ENCODE assay signal across 8 cellular contexts in genomic region chr12:6452245-6452731, GRCh38. TPM values are rescaled to one million over a fixed set of nuclear protein-coding genes. Genes with fewer than 3 reads are reported as not detected.
DNase-seq lines count a peak whose midpoint lies in the region; ATAC-seq and TF ChIP-seq lines count a peak whose summit lies in the region.

No MANE protein-coding gene starts in this region.

- H3K4me3 ChIP-seq in BLaER1 treated with 17β-estradiol and CSF1 and Interleukin-3, amounts not matched to agents 10 nM and 100 nM, result peak overlapping the region; percentile 57 to 81 (median 72)
- no peak overlapping the region for H3K4me3 ChIP-seq in cardiac muscle cell

- peaks cover 28% of the 10 kb centered on the region for H3K4me1 Mint-ChIP-seq in activated T-helper 17 cell treated with anti-CD3 and anti-CD28 coated beads, Interleukin-2, amount 50 U/mL, for 72 hours

- peaks cover 16 to 42% (median 26%) of the 10 kb centered on the region in 11 experiments for H3K36me3 ChIP-seq in BLaER1 treated with 17β-estradiol and CSF1 and Interleukin-3, amounts not matched to agents 10 nM and 100 nM
- no peaks in the 10 kb centered on the region for H3K36me3 ChIP-seq in cardiac muscle cell

- H3K36me3 Mint-ChIP-seq in activated T-helper 17 cell treated with anti-CD3 and anti-CD28 coated beads, Interleukin-2, amount 50 U/mL, for 72 hours (ENCODE audit: low read depth), result peaks cover 87% of the 10 kb centered on the region

- H3K9ac ChIP-seq in BLaER1 treated with 17β-estradiol and CSF1 and Interleukin-3, amounts not matched to agents 10 nM and 100 nM, result peak overlapping the region; percentile 79 to 94 (median 90)

- no peaks in the 10 kb centered on the region for H4K20me1 ChIP-seq in BLaER1 treated with 17β-estradiol and CSF1 and Interleukin-3, amounts not matched to agents 10 nM and 100 nM

- H3K4me3 Mint-ChIP-seq in activated T-helper 17 cell treated with anti-CD3 and anti-CD28 coated beads, Interleukin-2, amount 50 U/mL, for 72 hours, result peak overlapping the region; percentile 100

- H3K4me2 ChIP-seq in BLaER1 treated with 17β-estradiol and CSF1 and Interleukin-3, amounts not matched to agents 10 nM and 100 nM, result peak overlapping the region; percentile 90 to 100 (median 96)

- no peaks in the 10 kb centered on the region for H3K9me3 ChIP-seq in BLaER1 treated with 17β-estradiol and CSF1 and Interleukin-3, amounts not matched to agents 10 nM and 100 nM (replicated peaks in 1 of 11)
- H3K9me3 ChIP-seq in cardiac muscle cell (ENCODE audit: low read depth), result no peaks in the 10 kb centered on the region

- TF ChIP-seq CTCF in cardiac muscle cell (IDR thresholded peaks at IDR 0.05; ENCODE audit: low read depth, low read length), result no peak

- H3K27ac Mint-ChIP-seq in activated T-helper 17 cell treated with anti-CD3 and anti-CD28 coated beads, Interleukin-2, amount 50 U/mL, for 72 hours, result peak overlapping the region; percentile 100

- H3K27me3 Mint-ChIP-seq in activated T-helper 17 cell treated with anti-CD3 and anti-CD28 coated beads, Interleukin-2, amount 50 U/mL, for 72 hours, result no peaks in the 10 kb centered on the region

- H3K9me3 Mint-ChIP-seq in activated T-helper 17 cell treated with anti-CD3 and anti-CD28 coated beads, Interleukin-2, amount 50 U/mL, for 72 hours, result no peaks in the 10 kb centered on the region

- peaks cover 49 to 65% (median 57%) of the 10 kb centered on the region in 10 experiments for H3K4me1 ChIP-seq in BLaER1 treated with 17β-estradiol and CSF1 and Interleukin-3, amounts not matched to agents 10 nM and 100 nM
- H3K4me1 ChIP-seq in cardiac muscle cell (ENCODE audit: low read depth), result peaks cover 24% of the 10 kb centered on the region

- DNase-seq in cardiac muscle cell (ENCODE audit: low read depth in 1 of 2, low spot score in 1 of 2), result peak in 1 of 2 donors; percentile 15
- peak; percentile 63 for DNase-seq in posterior vena cava (ENCODE audit: low spot score)
- no peak for DNase-seq in NCI-H345 (lab: John Stamatoyannopoulos, UW)

- H3K27ac ChIP-seq in BLaER1 treated with 17β-estradiol and CSF1 and Interleukin-3, amounts not matched to agents 10 nM and 100 nM, result peak overlapping the region; percentile 78 to 97 (median 94)
- peak overlapping the region; percentile 92 for H3K27ac ChIP-seq in cardiac muscle cell

- H3K27me3 ChIP-seq in BLaER1 treated with 17β-estradiol and CSF1 and Interleukin-3, amounts not matched to agents 10 nM and 100 nM, result no peaks in the 10 kb centered on the region
- H3K27me3 ChIP-seq in cardiac muscle cell, result no peaks in the 10 kb centered on the region

- ATAC-seq in HG02759 (IDR thresholded peaks at IDR 0.05; ENCODE audit: unreplicated experiment) (peak; percentile 16), HG03342 (IDR thresholded peaks at IDR 0.05; ENCODE audit: unreplicated experiment) (no peak), GM21423 (IDR thresholded peaks at IDR 0.05; ENCODE audit: unreplicated experiment) (no peak)
- peak; percentile 13 for ATAC-seq in activated T-helper 17 cell treated with anti-CD3 and anti-CD28 coated beads, Interleukin-2, amount 50 U/mL, for 72 hours (replicated peaks)

- intact Hi-C loops in posterior vena cava (cut with DNase I), result no loop called here

RNA-seq across cellular contexts. Expression of gene TAPBPL, which starts 0.4 kb away (rescaled TPM):
- 10 to 100 TPM; 24.1 to 28.2 TPM for total RNA-seq in activated T-helper 17 cell treated with anti-CD3 and anti-CD28 coated beads, Interleukin-2, amount 50 U/mL, for 72 hours
- total RNA-seq in cardiac muscle cell (2.8 and 3.4 TPM in 2 replicates), posterior vena cava (10 to 100 TPM; 15.3 to 20.6 TPM)
- 1.5 and 3.3 TPM in 2 replicates for polyA plus RNA-seq in cardiac muscle cell

RNA-seq across cellular contexts. Expression of gene CD27, which starts 7.5 kb away (rescaled TPM):
- total RNA-seq in activated T-helper 17 cell treated with anti-CD3 and anti-CD28 coated beads, Interleukin-2, amount 50 U/mL, for 72 hours, result 10 to 100 TPM; 21.1 to 42.1 TPM
- total RNA-seq in cardiac muscle cell, result not detected in 2 replicates
- polyA plus RNA-seq in cardiac muscle cell, result 0.32 and 0.35 TPM in 2 replicates
- total RNA-seq in posterior vena cava, result under 1 TPM; 0.42 to 0.43 TPM

RNA-seq across cellular contexts. Expression of gene VAMP1, which starts 18.2 kb away (rescaled TPM):
- total RNA-seq in activated T-helper 17 cell treated with anti-CD3 and anti-CD28 coated beads, Interleukin-2, amount 50 U/mL, for 72 hours, result 10 to 100 TPM; 19.9 to 81.8 TPM
- total RNA-seq in cardiac muscle cell, result 15.1 and 17.7 TPM in 2 replicates
- 14.9 and 28.4 TPM in 2 replicates for polyA plus RNA-seq in cardiac muscle cell
- 10 to 100 TPM in 1 of 2 donors, 1 to 10 TPM in 1; 6.2 to 11.1 TPM for total RNA-seq in posterior vena cava

RNA-seq across cellular contexts. Expression of gene MRPL51, which starts 40.8 kb away (rescaled TPM):
- 100 to 1,000 TPM; 262 to 317 TPM for total RNA-seq in activated T-helper 17 cell treated with anti-CD3 and anti-CD28 coated beads, Interleukin-2, amount 50 U/mL, for 72 hours
- total RNA-seq in cardiac muscle cell (75.1 and 104 TPM in 2 replicates), posterior vena cava (100 to 1,000 TPM in 1 of 2 donors, 10 to 100 TPM in 1; 90.1 to 102 TPM)
- 279 and 308 TPM in 2 replicates for polyA plus RNA-seq in cardiac muscle cell

RNA-seq across cellular contexts. Expression of gene NCAPD2, which starts 41.6 kb away (rescaled TPM):
- total RNA-seq in activated T-helper 17 cell treated with anti-CD3 and anti-CD28 coated beads, Interleukin-2, amount 50 U/mL, for 72 hours, result 100 to 1,000 TPM; 167 to 176 TPM
- total RNA-seq in cardiac muscle cell (134 and 156 TPM in 2 replicates), posterior vena cava (10 to 100 TPM; 14.4 to 16.3 TPM)
- polyA plus RNA-seq in cardiac muscle cell, result 20.2 and 70.7 TPM in 2 replicates

Comparison
In these comparisons a context has a peak if more than half of its experiments do, and no peak if none do; other contexts are left out.
1. ATAC-seq: peak in HG02759 (single experiment) and activated T-helper 17 cell treated with anti-CD3 and anti-CD28 coated beads, Interleukin-2, amount 50 U/mL, for 72 hours (single experiment); none in HG03342 (single experiment) and GM21423 (single experiment).
2. RNA of gene CD27, which starts 7.5 kb away (total RNA-seq): 21.1 to 42.1 TPM in activated T-helper 17 cell treated with anti-CD3 and anti-CD28 coated beads, Interleukin-2, amount 50 U/mL, for 72 hours; 0.42 to 0.43 TPM in posterior vena cava and not detected in cardiac muscle cell; every median in the first group is over 10 times any median in the second.